ENCODE assay signal across 1 cellular context in the genomic region with DNA sequence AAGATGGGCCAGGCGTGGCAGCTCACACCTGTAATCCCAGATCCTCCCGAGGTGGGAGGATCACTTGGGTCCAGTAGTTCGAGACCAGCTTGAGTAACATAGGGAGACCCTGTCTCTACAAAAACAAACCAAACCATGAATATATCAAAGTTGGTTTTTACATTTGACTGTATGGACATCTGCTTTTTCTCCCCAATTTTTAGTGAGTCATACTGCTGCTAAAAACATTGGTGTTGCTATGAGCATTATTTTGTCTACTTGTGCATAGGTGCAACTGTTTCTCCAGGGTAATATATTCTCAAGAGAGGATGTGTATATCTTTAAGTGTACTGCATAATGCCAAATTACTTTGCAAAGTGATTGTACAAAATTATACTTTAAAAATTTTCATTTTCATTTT.
TF ChIP-seq lines count a peak whose summit lies in the region.

No MANE protein-coding gene starts in this region.

TF ChIP-seq in GM23338, 12 proteins besides CTCF, POLR2A, EP300 and RAD21:
- TF ChIP-seq, protein P1, sequence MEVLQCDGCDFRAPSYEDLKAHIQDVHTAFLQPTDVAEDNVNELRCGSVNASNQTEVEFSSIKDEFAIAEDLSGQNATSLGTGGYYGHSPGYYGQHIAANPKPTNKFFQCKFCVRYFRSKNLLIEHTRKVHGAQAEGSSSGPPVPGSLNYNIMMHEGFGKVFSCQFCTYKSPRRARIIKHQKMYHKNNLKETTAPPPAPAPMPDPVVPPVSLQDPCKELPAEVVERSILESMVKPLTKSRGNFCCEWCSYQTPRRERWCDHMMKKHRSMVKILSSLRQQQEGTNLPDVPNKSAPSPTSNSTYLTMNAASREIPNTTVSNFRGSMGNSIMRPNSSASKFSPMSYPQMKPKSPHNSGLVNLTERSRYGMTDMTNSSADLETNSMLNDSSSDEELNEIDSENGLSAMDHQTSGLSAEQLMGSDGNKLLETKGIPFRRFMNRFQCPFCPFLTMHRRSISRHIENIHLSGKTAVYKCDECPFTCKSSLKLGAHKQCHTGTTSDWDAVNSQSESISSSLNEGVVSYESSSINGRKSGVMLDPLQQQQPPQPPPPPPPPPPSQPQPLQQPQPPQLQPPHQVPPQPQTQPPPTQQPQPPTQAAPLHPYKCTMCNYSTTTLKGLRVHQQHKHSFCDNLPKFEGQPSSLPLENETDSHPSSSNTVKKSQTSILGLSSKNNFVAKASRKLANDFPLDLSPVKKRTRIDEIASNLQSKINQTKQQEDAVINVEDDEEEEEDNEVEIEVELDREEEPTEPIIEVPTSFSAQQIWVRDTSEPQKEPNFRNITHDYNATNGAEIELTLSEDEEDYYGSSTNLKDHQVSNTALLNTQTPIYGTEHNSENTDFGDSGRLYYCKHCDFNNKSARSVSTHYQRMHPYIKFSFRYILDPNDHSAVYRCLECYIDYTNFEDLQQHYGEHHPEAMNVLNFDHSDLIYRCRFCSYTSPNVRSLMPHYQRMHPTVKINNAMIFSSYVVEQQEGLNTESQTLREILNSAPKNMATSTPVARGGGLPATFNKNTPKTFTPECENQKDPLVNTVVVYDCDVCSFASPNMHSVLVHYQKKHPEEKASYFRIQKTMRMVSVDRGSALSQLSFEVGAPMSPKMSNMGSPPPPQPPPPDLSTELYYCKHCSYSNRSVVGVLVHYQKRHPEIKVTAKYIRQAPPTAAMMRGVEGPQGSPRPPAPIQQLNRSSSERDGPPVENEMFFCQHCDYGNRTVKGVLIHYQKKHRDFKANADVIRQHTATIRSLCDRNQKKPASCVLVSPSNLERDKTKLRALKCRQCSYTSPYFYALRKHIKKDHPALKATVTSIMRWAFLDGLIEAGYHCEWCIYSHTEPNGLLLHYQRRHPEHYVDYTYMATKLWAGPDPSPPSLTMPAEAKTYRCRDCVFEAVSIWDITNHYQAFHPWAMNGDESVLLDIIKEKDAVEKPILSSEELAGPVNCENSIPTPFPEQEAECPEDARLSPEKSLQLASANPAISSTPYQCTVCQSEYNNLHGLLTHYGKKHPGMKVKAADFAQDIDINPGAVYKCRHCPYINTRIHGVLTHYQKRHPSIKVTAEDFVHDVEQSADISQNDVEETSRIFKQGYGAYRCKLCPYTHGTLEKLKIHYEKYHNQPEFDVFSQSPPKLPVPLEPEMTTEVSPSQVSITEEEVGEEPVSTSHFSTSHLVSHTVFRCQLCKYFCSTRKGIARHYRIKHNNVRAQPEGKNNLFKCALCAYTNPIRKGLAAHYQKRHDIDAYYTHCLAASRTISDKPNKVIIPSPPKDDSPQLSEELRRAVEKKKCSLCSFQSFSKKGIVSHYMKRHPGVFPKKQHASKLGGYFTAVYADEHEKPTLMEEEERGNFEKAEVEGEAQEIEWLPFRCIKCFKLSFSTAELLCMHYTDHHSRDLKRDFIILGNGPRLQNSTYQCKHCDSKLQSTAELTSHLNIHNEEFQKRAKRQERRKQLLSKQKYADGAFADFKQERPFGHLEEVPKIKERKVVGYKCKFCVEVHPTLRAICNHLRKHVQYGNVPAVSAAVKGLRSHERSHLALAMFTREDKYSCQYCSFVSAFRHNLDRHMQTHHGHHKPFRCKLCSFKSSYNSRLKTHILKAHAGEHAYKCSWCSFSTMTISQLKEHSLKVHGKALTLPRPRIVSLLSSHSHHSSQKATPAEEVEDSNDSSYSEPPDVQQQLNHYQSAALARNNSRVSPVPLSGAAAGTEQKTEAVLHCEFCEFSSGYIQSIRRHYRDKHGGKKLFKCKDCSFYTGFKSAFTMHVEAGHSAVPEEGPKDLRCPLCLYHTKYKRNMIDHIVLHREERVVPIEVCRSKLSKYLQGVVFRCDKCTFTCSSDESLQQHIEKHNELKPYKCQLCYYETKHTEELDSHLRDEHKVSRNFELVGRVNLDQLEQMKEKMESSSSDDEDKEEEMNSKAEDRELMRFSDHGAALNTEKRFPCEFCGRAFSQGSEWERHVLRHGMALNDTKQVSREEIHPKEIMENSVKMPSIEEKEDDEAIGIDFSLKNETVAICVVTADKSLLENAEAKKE (CRISPR knock-in tag; IDR thresholded peaks at IDR 0.05), result no peak
- no peak for TF ChIP-seq ZNF114 (CRISPR knock-in tag; IDR thresholded peaks at IDR 0.05)
- TF ChIP-seq POLR2AphosphoS5 (IDR thresholded peaks at IDR 0.05; ENCODE audit: low read depth), result no peak
- TF ChIP-seq NANOG (IDR thresholded peaks at IDR 0.05; ENCODE audit: borderline replicate concordance), result no peak
TF ChIP-seq in GM23338: peak in this region for 0.
